In the genomic region with DNA sequence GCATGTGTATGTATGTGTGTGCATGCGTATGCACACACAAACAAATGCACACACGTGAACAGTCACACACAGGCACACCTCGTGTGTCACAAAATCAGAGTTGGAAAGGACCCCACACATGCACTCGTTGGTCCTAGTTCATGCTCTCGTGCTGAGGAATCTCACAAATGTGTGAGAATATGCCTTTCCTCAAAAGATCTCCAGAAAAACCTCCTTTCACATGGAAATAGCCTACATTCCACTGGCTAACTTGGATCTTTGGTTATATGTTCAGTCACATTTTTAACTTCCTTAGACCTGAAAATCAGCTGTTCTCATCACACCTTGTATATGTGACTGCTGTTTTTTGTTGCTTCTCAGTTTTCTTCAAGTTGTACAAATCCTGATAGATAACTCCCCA, we compare ENCODE assay signal across 30 cellular contexts.
"Had no signal": no experiment of that assay in that cellular context is flagged by ENCODE, and none has a peak within 500 bp of the region (broad histone marks: within the 10 kb centered on the region; RNA-seq: fewer than 3 reads in every experiment).

No MANE protein-coding gene starts in this region.

- H3K4me1 Mint-ChIP-seq: naive thymus-derived CD8-positive, alpha-beta T cell; stimulated activated memory B cell treated with anti-CD40 and anti-IgM and Interleukin-4, amounts not matched to agents 10 μg/mL and 1 μg/mL and 100 μg/mL, for 72 hours; stimulated activated naive CD8-positive, alpha-beta T cell treated with anti-CD3 and anti-CD28 coated beads, Interleukin-15, amount 100 ng/mL, for 72 hours had no signal

- DNase-seq: naive thymus-derived CD8-positive, alpha-beta T cell; nephron progenitor cell; occipital lobe; ovary; posterior cingulate gyrus; psoas muscle; right cardiac atrium; right lobe of liver; sigmoid colon; small intestine; stimulated activated CD4-positive, alpha-beta T cell treated with anti-CD3 and anti-CD28 coated beads, Interleukin-15, amount 100 ng/mL, for 24 hours; stimulated activated CD4-positive, alpha-beta T cell treated with anti-CD3 and anti-CD28 coated beads, Interleukin-4, amount 100 ng/mL, for 1 hour; stimulated activated CD4-positive, alpha-beta T cell treated with anti-CD3 and anti-CD28 coated beads, Interleukin-4, amount 100 ng/mL, for 4 hours; stimulated activated CD8-positive, alpha-beta memory T cell treated with anti-CD3 and anti-CD28 coated beads, Interleukin-4, amount 100 ng/mL, for 48 hours; stimulated activated naive CD4-positive, alpha-beta T cell; stimulated activated naive CD8-positive, alpha-beta T cell treated with anti-CD3 and anti-CD28 coated beads, Interleukin-15, amount 100 ng/mL, for 72 hours; stimulated activated naive CD8-positive, alpha-beta T cell treated with anti-CD3 and anti-CD28 coated beads, Interleukin-15, Interleukin-2, amounts not matched to agents 100 U/mL and 50 U/mL, for 24 hours; substantia nigra; testis; tibial artery; transverse colon; upper lobe of right lung; uterus had no signal

- H3K9me3 Mint-ChIP-seq: nephron progenitor cell; neural progenitor cell; stimulated activated memory B cell treated with anti-CD40 and anti-IgM and Interleukin-4, amounts not matched to agents 10 μg/mL and 1 μg/mL and 100 μg/mL, for 72 hours; type B pancreatic cell had no signal

- H3K4me2 ChIP-seq: neural progenitor cell had no signal

- H3K27me3 Mint-ChIP-seq: natural killer cell treated with Interleukin-12 subunit alpha and Interleukin-12 subunit beta and Interleukin-15 and Interleukin-18, amount 100 ng/mL, for 72 hours; stimulated activated memory B cell treated with anti-CD40 and anti-IgM and Interleukin-4, amounts not matched to agents 10 μg/mL and 1 μg/mL and 100 μg/mL, for 72 hours had no signal

- H3K4me3 Mint-ChIP-seq: naive thymus-derived CD8-positive, alpha-beta T cell; natural killer cell treated with Interleukin-12 subunit alpha and Interleukin-12 subunit beta and Interleukin-15 and Interleukin-18, amount 100 ng/mL, for 72 hours; nephron progenitor cell; neural progenitor cell; stimulated activated memory B cell treated with anti-CD40 and anti-IgM and Interleukin-4, amounts not matched to agents 10 μg/mL and 1 μg/mL and 100 μg/mL, for 72 hours; stimulated activated naive CD8-positive, alpha-beta T cell treated with anti-CD3 and anti-CD28 coated beads, Interleukin-15, amount 100 ng/mL, for 72 hours; type B pancreatic cell had no signal

- H3K36me3 ChIP-seq: neural progenitor cell, ovary, right lobe of liver, sigmoid colon, suprapubic skin, tibial artery, transverse colon, upper lobe of right lung, uterus had no signal

- H3K36me3 Mint-ChIP-seq: naive thymus-derived CD8-positive, alpha-beta T cell; natural killer cell treated with Interleukin-12 subunit alpha and Interleukin-12 subunit beta and Interleukin-15 and Interleukin-18, amount 100 ng/mL, for 72 hours; neural progenitor cell; stimulated activated memory B cell treated with anti-CD40 and anti-IgM and Interleukin-4, amounts not matched to agents 10 μg/mL and 1 μg/mL and 100 μg/mL, for 72 hours; type B pancreatic cell had no signal

- H3K9ac ChIP-seq: neural progenitor cell, parathyroid adenoma had no signal

- H3K4me1 ChIP-seq: psoas muscle, right lobe of liver, sigmoid colon, suprapubic skin, testis, transverse colon, upper lobe of right lung, uterus had no signal

- ATAC-seq: naive thymus-derived CD8-positive, alpha-beta T cell; natural killer cell treated with Interleukin-12 subunit alpha and Interleukin-12 subunit beta and Interleukin-15 and Interleukin-18, amount 100 ng/mL, for 72 hours; psoas muscle; right cardiac atrium; right lobe of liver; stimulated activated memory B cell treated with anti-CD40 and anti-IgM and Interleukin-4, amounts not matched to agents 10 μg/mL and 1 μg/mL and 100 μg/mL, for 72 hours; stimulated activated naive CD8-positive, alpha-beta T cell treated with anti-CD3 and anti-CD28 coated beads, Interleukin-15, amount 100 ng/mL, for 72 hours; stimulated activated naive CD8-positive, alpha-beta T cell treated with anti-CD3 and anti-CD28 coated beads, Interleukin-15, Interleukin-2, amounts not matched to agents 100 U/mL and 50 U/mL, for 24 hours; upper lobe of right lung had no signal

- H3K27me3 ChIP-seq: ovary, right lobe of liver, testis, transverse colon, upper lobe of right lung, uterus had no signal

- H3K79me2 ChIP-seq: parathyroid adenoma had no signal

- H3K9me3 ChIP-seq: ovary, psoas muscle, right lobe of liver, sigmoid colon, suprapubic skin, testis, tibial artery, transverse colon, upper lobe of right lung, uterus had no signal

- H3K27ac Mint-ChIP-seq: naive thymus-derived CD8-positive, alpha-beta T cell; natural killer cell treated with Interleukin-12 subunit alpha and Interleukin-12 subunit beta and Interleukin-15 and Interleukin-18, amount 100 ng/mL, for 72 hours; nephron progenitor cell; neural progenitor cell; progenitor cell of endocrine pancreas; stimulated activated memory B cell treated with anti-CD40 and anti-IgM and Interleukin-4, amounts not matched to agents 10 μg/mL and 1 μg/mL and 100 μg/mL, for 72 hours; stimulated activated naive CD8-positive, alpha-beta T cell treated with anti-CD3 and anti-CD28 coated beads, Interleukin-15, amount 100 ng/mL, for 72 hours; type B pancreatic cell had no signal

- H3K4me3 ChIP-seq: neural progenitor cell, ovary, psoas muscle, right lobe of liver, sigmoid colon, suprapubic skin, testis, tibial artery, transverse colon, upper lobe of right lung, uterus had no signal

- H2AFZ ChIP-seq: neural progenitor cell, parathyroid adenoma had no signal

- H3K27ac ChIP-seq: neural progenitor cell, ovary, parathyroid adenoma, psoas muscle, right lobe of liver, sigmoid colon, suprapubic skin, testis, tibial artery, transverse colon, upper lobe of right lung, uterus had no signal
